20 cellular contexts compared by ENCODE assay signal in genomic region chr1:116678732-116679090, GRCh38. TPM values are rescaled to one million over a fixed set of nuclear protein-coding genes. Genes with fewer than 3 reads are reported as not detected.
"Had no signal": no experiment of that assay in that cellular context is flagged by ENCODE, and none has a peak within 500 bp of the region (broad histone marks: within the 10 kb centered on the region; RNA-seq: fewer than 3 reads in every experiment).

No MANE protein-coding gene starts in this region.

- H3K9me3 ChIP-seq: colonic mucosa, esophagus squamous epithelium, neutrophil, right atrium auricular region, sigmoid colon, suprapubic skin, thyroid gland, upper lobe of left lung, uterus had no signal

- H3K27ac ChIP-seq: colonic mucosa, esophagus squamous epithelium, foreskin keratinocyte, neutrophil, right atrium auricular region, sigmoid colon, suprapubic skin, thyroid gland, upper lobe of left lung, uterus had no signal

- H3K4me1 Mint-ChIP-seq: naive thymus-derived CD8-positive, alpha-beta T cell had no signal

- DNase-seq: cerebellar nuclear complex; colonic mucosa; dermis blood vessel endothelial cell; esophagus squamous epithelium; foreskin keratinocyte; kidney; left colon; mesendoderm; naive thymus-derived CD8-positive, alpha-beta T cell; sigmoid colon; stimulated activated CD4-positive, alpha-beta T cell treated with anti-CD3 and anti-CD28 coated beads, Interleukin-12 subunit alpha, Interleukin-12 subunit beta, amount 100 ng/mL, for 4 hours; stimulated activated CD4-positive, alpha-beta T cell treated with anti-CD3 and anti-CD28 coated beads, Interleukin-2, amount 100 ng/mL, for 48 hours; stimulated activated naive CD4-positive, alpha-beta T cell treated with Interleukin-2 at 50 U/mL for 16 hours; thyroid gland; upper lobe of left lung; uterus had no signal

- H3K4me3 Mint-ChIP-seq: naive thymus-derived CD8-positive, alpha-beta T cell had no signal

- H3K27ac Mint-ChIP-seq: naive thymus-derived CD8-positive, alpha-beta T cell had no signal

- ATAC-seq: foreskin keratinocyte; left colon; naive thymus-derived CD8-positive, alpha-beta T cell had no signal

- H3K36me3 ChIP-seq: colonic mucosa, esophagus squamous epithelium, neutrophil, right atrium auricular region, sigmoid colon, suprapubic skin, thyroid gland, upper lobe of left lung, uterus had no signal

- H3K27me3 ChIP-seq: colonic mucosa, foreskin keratinocyte, right atrium auricular region, sigmoid colon, suprapubic skin, thyroid gland, upper lobe of left lung, uterus had no signal

- H3K4me3 ChIP-seq: colonic mucosa, esophagus squamous epithelium, right atrium auricular region, sigmoid colon, skin epidermis, suprapubic skin, thyroid gland, upper lobe of left lung, uterus had no signal

- H3K4me1 ChIP-seq: colonic mucosa, sigmoid colon, thyroid gland, upper lobe of left lung, uterus had no signal

- FAIRE-seq: kidney had no signal

- H3K9me3 Mint-ChIP-seq: naive thymus-derived CD8-positive, alpha-beta T cell had no signal

RNA-seq across cellular contexts. Expression of gene IGSF3, which starts 11.2 kb away (rescaled TPM):
- polyA plus RNA-seq: naive thymus-derived CD8-positive, alpha-beta T cell had no signal
